In genomic region chr2:24926602-24927252, GRCh38 we compare ENCODE assay signal across 8 cellular contexts. TPM values are rescaled to one million over a fixed set of nuclear protein-coding genes. Genes with fewer than 3 reads are reported as not detected.
DNase-seq lines count a peak whose midpoint lies in the region; ATAC-seq and TF ChIP-seq lines count a peak whose summit lies in the region.

No MANE protein-coding gene starts in this region.

- peaks cover 14% of the 10 kb centered on the region for H3K4me1 ChIP-seq in MM.1S (ENCODE audit: low read length)

- no peaks in the 10 kb centered on the region for H3K36me3 Mint-ChIP-seq in HFFc6 (ENCODE audit: low read depth)
- no peaks in the 10 kb centered on the region for H3K36me3 Mint-ChIP-seq in activated naive CD4-positive, alpha-beta T cell treated with anti-CD3 and anti-CD28 coated beads, Interleukin-2, amount 50 U/mL, for 72 hours

- H3K9me3 Mint-ChIP-seq in HFFc6, result no peaks in the 10 kb centered on the region
- H3K9me3 Mint-ChIP-seq in activated naive CD4-positive, alpha-beta T cell treated with anti-CD3 and anti-CD28 coated beads, Interleukin-2, amount 50 U/mL, for 72 hours, result no peaks in the 10 kb centered on the region

- peak; percentile 37 to 53 for ATAC-seq in activated naive CD4-positive, alpha-beta T cell treated with anti-CD3 and anti-CD28 coated beads, Interleukin-2, amount 50 U/mL, for 72 hours

- no peak overlapping the region for H3K4me3 Mint-ChIP-seq in HFFc6

- no peak for TF ChIP-seq CTCF in HFFc6 (IDR thresholded peaks at IDR 0.05)
- TF ChIP-seq CTCF in MM.1S (IDR thresholded peaks at IDR 0.05; ENCODE audit: low read length), result no peak

- DNase-seq in HFFc6 (no peak), iris pigment epithelial cell (ENCODE audit: low read depth) (peak; percentile 31), MM.1S (no peak), DMS114 treated with DMSO at 0.1 percent for 48 hours (lab: John Stamatoyannopoulos, UW; ENCODE audit: unreplicated experiment) (no peak), NCI-H1436 (lab: John Stamatoyannopoulos, UW) (no peak), DMS 273 treated with DMSO at 0.1 percent for 48 hours (lab: John Stamatoyannopoulos, UW) (no peak)
- peak in 1 of 2 donors; percentile 44 for DNase-seq in activated naive CD4-positive, alpha-beta T cell treated with anti-CD3 and anti-CD28 coated beads, Interleukin-2, amount 50 U/mL, for 72 hours (ENCODE audit: low spot score in 2 of 2)
- peak; percentile 64 to 65 for DNase-seq in stimulated activated CD4-positive, alpha-beta T cell treated with anti-CD3 and anti-CD28 coated beads, Interleukin-2, amount 100 ng/mL, for 24 hours

- peaks cover 11% of the 10 kb centered on the region for H3F3A ChIP-seq in MM.1S (ENCODE audit: insufficient read depth, low read length)

- no peaks in the 10 kb centered on the region for H3K9me3 ChIP-seq in MM.1S (replicated peaks; ENCODE audit: insufficient read depth, low read length)

- H2AFZ ChIP-seq in MM.1S (ENCODE audit: low read length), result no peak overlapping the region

- H3K4me1 Mint-ChIP-seq in HFFc6 (ENCODE audit: low read depth), result peaks cover 17% of the 10 kb centered on the region

- H3K4me2 ChIP-seq in MM.1S (ENCODE audit: low read depth, low read length), result no peak overlapping the region

- peak overlapping the region; percentile 13; the same call in 1 of the 2 replicates for H3K27ac Mint-ChIP-seq in HFFc6
- no peak overlapping the region for H3K27ac Mint-ChIP-seq in activated naive CD4-positive, alpha-beta T cell treated with anti-CD3 and anti-CD28 coated beads, Interleukin-2, amount 50 U/mL, for 72 hours

- no peaks in the 10 kb centered on the region for H3K79me2 ChIP-seq in MM.1S (ENCODE audit: low read length)

- no peaks in the 10 kb centered on the region for H3K9me2 ChIP-seq in MM.1S (replicated peaks; ENCODE audit: insufficient read depth, low read length)

- H4K20me1 ChIP-seq in MM.1S (ENCODE audit: insufficient read depth, low read length), result no peaks in the 10 kb centered on the region

- no peak overlapping the region for H3K9ac ChIP-seq in MM.1S (ENCODE audit: low read length)

- H3K4me3 ChIP-seq in MM.1S (ENCODE audit: low read length), result no peak overlapping the region

- no peak overlapping the region for H3K27ac ChIP-seq in MM.1S (ENCODE audit: low read length)

- H3K27me3 Mint-ChIP-seq in HFFc6 (ENCODE audit: insufficient read depth), result peaks cover 3% of the 10 kb centered on the region

- H3K27me3 ChIP-seq in MM.1S (replicated peaks; ENCODE audit: insufficient read depth, low read length), result no peaks in the 10 kb centered on the region

- H3K36me3 ChIP-seq in MM.1S (replicated peaks; ENCODE audit: insufficient read depth, low read length), result no peaks in the 10 kb centered on the region

RNA-seq across cellular contexts. Expression of gene ADCY3, which starts 6.7 kb away (rescaled TPM):
- 10 to 100 TPM; 54.4 to 80.7 (median 72.0) TPM for total RNA-seq in HFFc6 (2021; fragmentation: NEBNext Ultra II Directional; extraction: Animal tissue kit (Norgen Biotek cat#: 25700))
- 10 to 100 TPM; 15.8 to 51.4 TPM for total RNA-seq in activated naive CD4-positive, alpha-beta T cell treated with anti-CD3 and anti-CD28 coated beads, Interleukin-2, amount 50 U/mL, for 72 hours

RNA-seq across cellular contexts. Expression of gene DNAJC27, which starts 45.0 kb away (rescaled TPM):
- total RNA-seq in HFFc6 (2021; fragmentation: NEBNext Ultra II Directional; extraction: Animal tissue kit (Norgen Biotek cat#: 25700)), result 1 to 10 TPM; 2.8 to 3.9 (median 3.6) TPM
- 1 to 10 TPM; 6.8 to 7.3 TPM for total RNA-seq in activated naive CD4-positive, alpha-beta T cell treated with anti-CD3 and anti-CD28 coated beads, Interleukin-2, amount 50 U/mL, for 72 hours

Comparison
In these comparisons a context has a peak if more than half of its experiments do, and no peak if none do; other contexts are left out.
1. DNase-seq: peak in iris pigment epithelial cell (single experiment) and stimulated activated CD4-positive, alpha-beta T cell treated with anti-CD3 and anti-CD28 coated beads, Interleukin-2, amount 100 ng/mL, for 24 hours (2 of 2); none in HFFc6 (single experiment), MM.1S (single experiment), DMS114 treated with DMSO at 0.1 percent for 48 hours (single experiment), NCI-H1436 (single experiment) and DMS 273 treated with DMSO at 0.1 percent for 48 hours (single experiment).